Comparison of ENCODE assay signal across 8 cellular contexts in the genomic region with DNA sequence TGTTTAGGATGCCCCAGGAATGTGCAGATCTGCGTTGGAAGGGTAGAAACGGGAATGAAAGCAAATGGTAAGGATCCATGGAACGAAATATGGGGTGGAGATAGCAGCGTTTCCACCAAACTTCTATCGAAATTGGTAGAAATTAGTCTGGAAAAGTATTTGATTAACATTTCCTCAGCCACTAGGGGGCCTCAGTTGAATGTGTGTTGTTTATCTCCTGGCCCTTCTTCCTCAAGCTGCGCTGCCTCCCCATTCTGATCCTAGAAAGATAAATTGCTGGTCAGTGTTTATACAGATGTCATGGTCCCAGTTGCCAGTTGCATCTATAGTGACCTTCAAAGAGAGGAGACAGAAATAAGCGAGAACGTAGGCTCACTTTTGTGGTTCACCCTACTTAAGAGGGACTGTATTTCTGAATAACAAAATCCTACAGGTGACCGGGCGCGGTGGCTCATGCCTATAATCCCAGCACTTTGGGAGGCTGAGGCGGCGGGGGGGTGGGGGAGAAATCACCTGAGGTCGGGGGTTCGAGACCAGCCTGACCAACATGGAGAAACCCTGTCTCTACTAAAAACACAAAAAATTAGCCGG.
DNase-seq lines count a peak whose midpoint lies in the region; ATAC-seq and TF ChIP-seq lines count a peak whose summit lies in the region.

No MANE protein-coding gene starts in this region.

- H3K9me3 Mint-ChIP-seq in progenitor cell of endocrine pancreas (ENCODE audit: low read depth): peaks cover 14% of the 10 kb centered on the region
- no peaks in the 10 kb centered on the region for H3K9me3 Mint-ChIP-seq in activated T-helper 1 cell treated with anti-CD3 and anti-CD28 coated beads, Interleukin-12 subunit alpha, Interleukin-12 subunit beta, Interleukin-2, Interleukin-4 antibody, amounts not matched to agents 30 ng/mL and 10 ng/mL and 1 ng/mL, durations not matched to agents 14 hours and 24 hours and 36 hours

- ATAC-seq in GM21528 (IDR thresholded peaks at IDR 0.05; ENCODE audit: low FRiP score, unreplicated experiment): no peak

- no peak overlapping the region for H3K27ac Mint-ChIP-seq in progenitor cell of endocrine pancreas
- H3K27ac Mint-ChIP-seq in activated T-helper 1 cell treated with anti-CD3 and anti-CD28 coated beads, Interleukin-12 subunit alpha, Interleukin-12 subunit beta, Interleukin-2, Interleukin-4 antibody, amounts not matched to agents 30 ng/mL and 10 ng/mL and 1 ng/mL, durations not matched to agents 14 hours and 24 hours and 36 hours: no peak overlapping the region

- no peaks in the 10 kb centered on the region for H3K36me3 Mint-ChIP-seq in progenitor cell of endocrine pancreas (ENCODE audit: insufficient read depth)
- no peaks in the 10 kb centered on the region for H3K36me3 Mint-ChIP-seq in activated T-helper 1 cell treated with anti-CD3 and anti-CD28 coated beads, Interleukin-12 subunit alpha, Interleukin-12 subunit beta, Interleukin-2, Interleukin-4 antibody, amounts not matched to agents 30 ng/mL and 10 ng/mL and 1 ng/mL, durations not matched to agents 14 hours and 24 hours and 36 hours (ENCODE audit: low read depth)

- intact Hi-C loops in colonic mucosa (cut with DNase I): loop anchor here (5.0 kb wide), 1 partner anchor 190 kb away; no protein-coding TSS in a partner anchor
- intact Hi-C loops in activated T-helper 1 cell treated with anti-CD3 and anti-CD28 coated beads, Interleukin-12 subunit alpha, Interleukin-12 subunit beta, Interleukin-2, Interleukin-4 antibody, amounts not matched to agents 30 ng/mL and 10 ng/mL and 1 ng/mL, durations not matched to agents 14 hours and 24 hours and 36 hours (cut with micrococcal nuclease): no loop called here

- H3K27me3 Mint-ChIP-seq in progenitor cell of endocrine pancreas: no peaks in the 10 kb centered on the region
- H3K27me3 Mint-ChIP-seq in activated T-helper 1 cell treated with anti-CD3 and anti-CD28 coated beads, Interleukin-12 subunit alpha, Interleukin-12 subunit beta, Interleukin-2, Interleukin-4 antibody, amounts not matched to agents 30 ng/mL and 10 ng/mL and 1 ng/mL, durations not matched to agents 14 hours and 24 hours and 36 hours (ENCODE audit: insufficient read depth): no peaks in the 10 kb centered on the region

- H3K4me1 Mint-ChIP-seq in progenitor cell of endocrine pancreas (ENCODE audit: low read depth): peaks cover 14% of the 10 kb centered on the region
- H3K4me1 Mint-ChIP-seq in activated T-helper 1 cell treated with anti-CD3 and anti-CD28 coated beads, Interleukin-12 subunit alpha, Interleukin-12 subunit beta, Interleukin-2, Interleukin-4 antibody, amounts not matched to agents 30 ng/mL and 10 ng/mL and 1 ng/mL, durations not matched to agents 14 hours and 24 hours and 36 hours (ENCODE audit: low read depth): no peaks in the 10 kb centered on the region

- H3K4me3 Mint-ChIP-seq in progenitor cell of endocrine pancreas (ENCODE audit: low read depth): no peak overlapping the region
- no peak overlapping the region for H3K4me3 Mint-ChIP-seq in activated T-helper 1 cell treated with anti-CD3 and anti-CD28 coated beads, Interleukin-12 subunit alpha, Interleukin-12 subunit beta, Interleukin-2, Interleukin-4 antibody, amounts not matched to agents 30 ng/mL and 10 ng/mL and 1 ng/mL, durations not matched to agents 14 hours and 24 hours and 36 hours

- H3K27ac ChIP-seq in colonic mucosa: no peak overlapping the region

- no peaks in the 10 kb centered on the region for H3K9me3 ChIP-seq in colonic mucosa

- H3K36me3 ChIP-seq in H7 (replicated peaks; ENCODE audit: control insufficient read depth, insufficient read depth, low read length): no peaks in the 10 kb centered on the region
- no peaks in the 10 kb centered on the region for H3K36me3 ChIP-seq in colonic mucosa

- no peak overlapping the region for H3K9ac ChIP-seq in colonic mucosa (ENCODE audit: low read depth in 2 of 2, low read length in 2 of 2)

- peak; percentile 33 for TF ChIP-seq CTCF in colonic mucosa (IDR thresholded peaks at IDR 0.05)
- peak; percentile 61 for TF ChIP-seq CTCF in progenitor cell of endocrine pancreas (IDR thresholded peaks at IDR 0.05; ENCODE audit: unreplicated experiment)

- H3K27me3 ChIP-seq in H7 (ENCODE audit: control insufficient read depth, insufficient read depth, low read length): no peaks in the 10 kb centered on the region
- H3K27me3 ChIP-seq in colonic mucosa: no peaks in the 10 kb centered on the region

- H3K4me1 ChIP-seq in colonic mucosa: no peaks in the 10 kb centered on the region

- H3K4me3 ChIP-seq in H7 (ENCODE audit: insufficient read depth, low read depth, low read length): no peak overlapping the region
- H3K4me3 ChIP-seq in colonic mucosa: no peak overlapping the region

- DNase-seq in Ammon's horn (ENCODE audit: low spot score) (peak; percentile 33), H7 (peak; percentile 57), NCI-H748 treated with DMSO at 0.1 percent for 48 hours (lab: John Stamatoyannopoulos, UW) (peak; percentile 60), colonic mucosa (peak; percentile 54), progenitor cell of endocrine pancreas (ENCODE audit: low spot score, unreplicated experiment) (no peak)
- no peak for DNase-seq in activated naive CD4-positive, alpha-beta T cell treated with anti-CD3 and anti-CD28 coated beads, Interleukin-2, amount 50 U/mL, for 16 hours
- no peak for DNase-seq in activated T-helper 1 cell treated with anti-CD3 and anti-CD28 coated beads, Interleukin-12 subunit alpha, Interleukin-12 subunit beta, Interleukin-2, Interleukin-4 antibody, amounts not matched to agents 30 ng/mL and 10 ng/mL and 1 ng/mL, durations not matched to agents 14 hours and 24 hours and 36 hours (ENCODE audit: low spot score)

Comparison
In these comparisons a context has a peak if more than half of its experiments do, and no peak if none do; other contexts are left out.
1. DNase-seq: peak in Ammon's horn (single experiment), H7 (single experiment), NCI-H748 treated with DMSO at 0.1 percent for 48 hours (single experiment) and colonic mucosa (single experiment); none in progenitor cell of endocrine pancreas (single experiment), activated naive CD4-positive, alpha-beta T cell treated with anti-CD3 and anti-CD28 coated beads, Interleukin-2, amount 50 U/mL, for 16 hours (single experiment) and activated T-helper 1 cell treated with anti-CD3 and anti-CD28 coated beads, Interleukin-12 subunit alpha, Interleukin-12 subunit beta, Interleukin-2, Interleukin-4 antibody, amounts not matched to agents 30 ng/mL and 10 ng/mL and 1 ng/mL, durations not matched to agents 14 hours and 24 hours and 36 hours (single experiment).